ENCODE assay signal across 14 cellular contexts in the genomic region with DNA sequence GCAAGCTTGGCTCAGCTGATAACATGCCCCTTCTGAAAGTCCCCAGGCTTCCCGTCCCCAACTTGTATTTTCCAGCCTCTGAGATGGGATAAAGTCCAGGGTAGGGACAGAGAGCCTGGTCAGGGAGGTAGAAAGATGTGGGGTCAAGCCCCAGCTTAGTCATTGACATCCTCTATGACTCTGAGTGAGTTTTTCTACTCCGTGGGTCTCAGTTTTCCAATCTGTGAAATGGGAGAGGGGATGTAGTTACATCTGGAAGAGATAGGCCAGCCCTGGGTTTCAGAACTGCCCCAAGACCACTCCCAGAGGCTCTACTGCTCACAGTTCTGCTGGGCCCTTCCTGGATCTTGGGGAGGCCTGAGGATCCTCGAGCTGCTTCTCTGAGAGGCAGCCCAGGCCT. TPM values are rescaled to one million over a fixed set of nuclear protein-coding genes. Genes with fewer than 3 reads are reported as not detected.
DNase-seq lines count a peak whose midpoint lies in the region; ATAC-seq, FAIRE-seq and TF ChIP-seq lines count a peak whose summit lies in the region.
"Had no signal": no experiment of that assay in that cellular context is flagged by ENCODE, and none has a peak within 500 bp of the region (broad histone marks: within the 10 kb centered on the region; RNA-seq: fewer than 3 reads in every experiment).

No MANE protein-coding gene starts in this region.

- no peaks in the 10 kb centered on the region for H3K9me2 ChIP-seq in neural cell (ENCODE audit: insufficient read depth, low read length)

- H2AFZ ChIP-seq in IMR-90 (replicated peaks; ENCODE audit: low read length, poor library complexity), result no peak overlapping the region
- no peak overlapping the region for H2AFZ ChIP-seq in GM12878 (ENCODE audit: control insufficient read depth, low read depth, low read length)
- no peak overlapping the region for H2AFZ ChIP-seq in neural cell (ENCODE audit: low read depth, low read length)
- H2AFZ ChIP-seq in neuronal stem cell (ENCODE audit: low read length), result no peak overlapping the region
- H2AFZ ChIP-seq: GM23338 had no signal

- dilution Hi-C loops in IMR-90 (cut with HindIII; ENCODE audit: low sequenced_read_pairs, unreplicated experiment), result no loop called here

- H3K9ac ChIP-seq in IMR-90 (ENCODE audit: low read depth, low read length) (no peak overlapping the region), GM12878 (ENCODE audit: control insufficient read depth, insufficient read depth, low read length) (no peak overlapping the region), neural cell (ENCODE audit: low read length) (peak overlapping the region; percentile 26), neuronal stem cell (ENCODE audit: low read depth, low read length, poor library complexity) (no peak overlapping the region)

- H3F3A ChIP-seq in neural cell (ENCODE audit: insufficient read depth, low read length, poor library complexity, severe bottlenecking), result no peaks in the 10 kb centered on the region

- H3K14ac ChIP-seq in IMR-90 (replicated peaks; ENCODE audit: low read depth, low read length), result no peak overlapping the region
- no peak overlapping the region for H3K14ac ChIP-seq in neuronal stem cell (ENCODE audit: low read length)

- H2BK15ac ChIP-seq in IMR-90 (ENCODE audit: low read depth, low read length) (no peak overlapping the region), neuronal stem cell (ENCODE audit: low read length) (no peak overlapping the region)

- TF ChIP-seq EP300 in GM12878 (IDR thresholded peaks at IDR 0.05; ENCODE audit: borderline replicate concordance in 1 of 2, control insufficient read depth in 1 of 2, low read depth in 2 of 2, low read length in 2 of 2) (no peak), neural cell (conservative IDR thresholded peaks at IDR 0.05; ENCODE audit: poor library complexity, severe bottlenecking) (no peak)

- H3K18ac ChIP-seq in IMR-90 (ENCODE audit: low read depth, low read length), result no peak overlapping the region
- H3K18ac ChIP-seq in neuronal stem cell (ENCODE audit: low read length), result no peak overlapping the region

- H3K4ac ChIP-seq in IMR-90 (ENCODE audit: low read depth, low read length) (no peak overlapping the region), neuronal stem cell (ENCODE audit: low read length) (no peak overlapping the region)

- H3K4me2 ChIP-seq in IMR-90 (ENCODE audit: low read depth, low read length), result no peak overlapping the region
- no peak overlapping the region for H3K4me2 ChIP-seq in GM12878 (ENCODE audit: control insufficient read depth, insufficient read depth)
- peak overlapping the region; percentile 24 for H3K4me2 ChIP-seq in neural cell (ENCODE audit: low read length)
- no peak overlapping the region for H3K4me2 ChIP-seq in neuronal stem cell (ENCODE audit: insufficient read depth, low read length, poor library complexity, severe bottlenecking)
- H3K4me2 ChIP-seq: GM23338 had no signal

- no peak overlapping the region for H4K91ac ChIP-seq in IMR-90 (ENCODE audit: insufficient read depth, low read depth, low read length)
- H4K91ac ChIP-seq in neuronal stem cell (ENCODE audit: low read depth, low read length, poor library complexity), result no peak overlapping the region

- H3K23ac ChIP-seq in IMR-90 (ENCODE audit: low read depth, low read length), result no peak overlapping the region
- H3K23ac ChIP-seq in neuronal stem cell (ENCODE audit: low read depth, low read length, poor library complexity), result no peak overlapping the region

- H2AK9ac ChIP-seq in IMR-90 (replicated peaks; ENCODE audit: low read depth, low read length, poor library complexity), result no peak overlapping the region

- RAD21 ChIA-PET in GM12878 (lab: Charles Lee; ENCODE audit: unreplicated experiment), result interaction anchor here (0.9 kb wide), 1 partner anchor 70 kb away, joined by 3 read pairs; a partner anchor contains a TSS

- no peak overlapping the region for H3K27ac ChIP-seq in IMR-90 (ENCODE audit: insufficient read depth, low read length)
- H3K27ac ChIP-seq in GM12878 (ENCODE audit: control insufficient read depth, insufficient read depth), result no peak overlapping the region
- H3K27ac ChIP-seq in neural cell (ENCODE audit: low read length), result no peak overlapping the region
- H3K27ac ChIP-seq in neuronal stem cell (replicated peaks; ENCODE audit: low read length), result no peak overlapping the region

- no peak for FAIRE-seq in GM12878 (lab: Jason Lieb, UNC)
- FAIRE-seq: GM12891 had no signal

- H2BK120ac ChIP-seq in IMR-90 (ENCODE audit: low read depth, low read length) (no peak overlapping the region), neuronal stem cell (ENCODE audit: low read depth, low read length) (no peak overlapping the region)

- TF ChIP-seq POLR2A in IMR-90 (IDR thresholded peaks at IDR 0.05; ENCODE audit: low read depth, low read length) (no peak), GM12878 (IDR thresholded peaks at IDR 0.05; ENCODE audit: low read depth, low read length) (no peak)

- TF ChIP-seq CTCF in IMR-90 (conservative IDR thresholded peaks at IDR 0.05; ENCODE audit: low read depth, low read length) (no peak), GM12878 (IDR thresholded peaks at IDR 0.05 in 2 of 3, conservative IDR thresholded peaks at IDR 0.05 in 1 of 3; ENCODE audit: control insufficient read depth in 2 of 3, extremely low read depth in 1 of 3, insufficient read depth in 1 of 3, low read depth in 3 of 3, low read length in 3 of 3) (no peak), neural cell (IDR thresholded peaks at IDR 0.05; ENCODE audit: poor library complexity, severe bottlenecking) (no peak)

- H3K36me3 ChIP-seq in IMR-90 (ENCODE audit: control insufficient read depth, insufficient read depth, low read length) (no peaks in the 10 kb centered on the region), GM12878 (ENCODE audit: control insufficient read depth in 2 of 2, insufficient read depth in 2 of 2, low read length in 1 of 2) (no peaks in the 10 kb centered on the region), neural cell (ENCODE audit: insufficient read depth, low read length) (no peaks in the 10 kb centered on the region), neuronal stem cell (replicated peaks in 1 of 2; ENCODE audit: control insufficient read depth in 2 of 2, insufficient read depth in 2 of 2, low read length in 2 of 2) (peaks cover 0 to 21% of the 10 kb centered on the region in 2 donors)

- H2BK5ac ChIP-seq in IMR-90 (ENCODE audit: low read depth, low read length, poor library complexity, severe bottlenecking), result no peak overlapping the region
- no peak overlapping the region for H2BK5ac ChIP-seq in neuronal stem cell (ENCODE audit: low read length)

- BruUV-seq in IMR-90 (replicated peaks; lab: Mats Ljungman, UMichigan), result no TSS peak
- BruUV-seq in GM12878 (replicated peaks; lab: Mats Ljungman, UMichigan), result TSS peak; percentile 44

- no peaks in the 10 kb centered on the region for H3K27me3 ChIP-seq in IMR-90 (ENCODE audit: control insufficient read depth, insufficient read depth, low read length)
- no peaks in the 10 kb centered on the region for H3K27me3 ChIP-seq in GM12878 (replicated peaks in 1 of 2; ENCODE audit: control insufficient read depth in 2 of 2, insufficient read depth in 2 of 2, low read length in 1 of 2)
- peaks cover 11% of the 10 kb centered on the region for H3K27me3 ChIP-seq in neural cell (ENCODE audit: insufficient read depth, low read depth, low read length)
- H3K27me3 ChIP-seq in neuronal stem cell (ENCODE audit: control insufficient read depth in 3 of 3, insufficient read depth in 3 of 3, low read depth in 1 of 3, low read length in 3 of 3), result peaks cover 0 to 9% (median 3%) of the 10 kb centered on the region in 3 experiments

- WGBS in IMR-90 (ENCODE audit: extremely low coverage in 2 of 2, insufficient read length in 1 of 2), 2 experiments, result 100% methylated on average over 1 of the region's 3 CpGs; no CpG with 5 or more reads in 1 of the 2 experiments
- WGBS in GM12878 (ENCODE audit: insufficient coverage, insufficient replicate concordance, low lambda C conversion rate, missing lambda C conversion rate), result 78% methylated on average over 3 of the region's 3 CpGs
- no CpG with 5 or more reads among the region's 3 CpGs for WGBS in neuronal stem cell (ENCODE audit: extremely low coverage in 2 of 2, insufficient read length in 2 of 2, insufficient replicate concordance in 1 of 2), 2 donors

- H4K8ac ChIP-seq in IMR-90 (ENCODE audit: low read depth in 2 of 2, low read length in 2 of 2), result no peak overlapping the region
- no peak overlapping the region for H4K8ac ChIP-seq in neuronal stem cell (ENCODE audit: low read depth, low read length)

- CTCF ChIA-PET in IMR-90 (lab: Yijun Ruan, JAX), result no interaction called here
- CTCF ChIA-PET in GM12878 (lab: Yijun Ruan, JAX), result no interaction called here

- peaks cover 21% of the 10 kb centered on the region for H4K20me1 ChIP-seq in IMR-90 (ENCODE audit: insufficient read depth, low read length)
- no peaks in the 10 kb centered on the region for H4K20me1 ChIP-seq in GM12878 (ENCODE audit: control insufficient read depth, insufficient read depth)
- peaks cover 4% of the 10 kb centered on the region for H4K20me1 ChIP-seq in neural cell (ENCODE audit: insufficient read depth)

- intact Hi-C loops in IMR-90 (cut with micrococcal nuclease), result no loop called here
- intact Hi-C loops in GM12878 (cut with micrococcal nuclease; ENCODE audit: unreplicated experiment), result no loop called here

- DNase-seq in IMR-90 (no peak), GM12878 (ENCODE audit: low read depth, low spot score) (no peak), T1000 (lab: John Stamatoyannopoulos, UW) (no peak), neuronal stem cell (ENCODE audit: low spot score) (no peak)
- DNase-seq: Calu3; CD4-positive, alpha-beta T cell; DMS79; H9 had no signal

- TF ChIP-seq RAD21 in IMR-90 (IDR thresholded peaks at IDR 0.05; ENCODE audit: low read length) (no peak), GM12878 (IDR thresholded peaks at IDR 0.05; ENCODE audit: insufficient read depth, low read depth, low read length) (no peak), neural cell (conservative IDR thresholded peaks at IDR 0.05) (no peak)

- in situ Hi-C loops in IMR-90 (cut with MboI; ENCODE audit: low sequenced_read_pairs) (no loop called here), GM12878 (cut with MboI) (no loop called here)

- H3K79me1 ChIP-seq in IMR-90 (ENCODE audit: low read depth in 1 of 2, low read length in 2 of 2) (peaks cover 4 to 35% of the 10 kb centered on the region in 2 experiments), neuronal stem cell (ENCODE audit: low read depth, low read length) (peaks cover 3% of the 10 kb centered on the region)

- H3K9me3 ChIP-seq in IMR-90 (ENCODE audit: control insufficient read depth, insufficient read depth, low read length) (no peaks in the 10 kb centered on the region), GM12878 (replicated peaks; ENCODE audit: control insufficient read depth, insufficient read depth, low read length) (no peaks in the 10 kb centered on the region), neural cell (ENCODE audit: low read length) (no peaks in the 10 kb centered on the region), neuronal stem cell (replicated peaks in 1 of 2; ENCODE audit: control insufficient read depth in 2 of 2, insufficient read depth in 1 of 2, low read depth in 1 of 2, low read length in 2 of 2) (no peaks in the 10 kb centered on the region)

- H3K4me3 ChIP-seq in IMR-90 (ENCODE audit: insufficient read depth, low read depth, low read length) (no peak overlapping the region), GM12878 (no peak overlapping the region), neural cell (ENCODE audit: low read length) (peak overlapping the region; percentile 39), neuronal stem cell (ENCODE audit: low read length in 2 of 2) (no peak overlapping the region)
- H3K4me3 ChIP-seq: GM23338 had no signal

- SMC1A ChIA-PET in GM12878 (lab: Charles Lee; ENCODE audit: uncharacterized antibody, unreplicated experiment), result interaction anchor here (1.7 kb wide), 1 partner anchor 260 kb away, joined by 4 read pairs; no protein-coding TSS in a partner anchor

- no peak overlapping the region for H4K5ac ChIP-seq in IMR-90 (ENCODE audit: low read depth, low read length)

- H3K9me1 ChIP-seq in IMR-90 (ENCODE audit: insufficient read depth, low read length), result peaks cover 17% of the 10 kb centered on the region

- H2BK12ac ChIP-seq in neuronal stem cell (ENCODE audit: low read length), result no peak overlapping the region

- no peak overlapping the region for H2AK5ac ChIP-seq in IMR-90 (ENCODE audit: low read depth, low read length)
- no peak overlapping the region for H2AK5ac ChIP-seq in neuronal stem cell (ENCODE audit: low read depth, low read length)

- peaks cover 3% of the 10 kb centered on the region; the same call in 1 of the 2 replicates for H3K4me1 ChIP-seq in IMR-90 (ENCODE audit: control insufficient read depth, insufficient read depth, low read length)
- H3K4me1 ChIP-seq in GM12878 (ENCODE audit: control insufficient read depth, insufficient read depth, low read length), result peaks cover 12% of the 10 kb centered on the region
- peaks cover 12 to 13% of the 10 kb centered on the region in 2 donors for H3K4me1 ChIP-seq in neuronal stem cell (ENCODE audit: control insufficient read depth in 2 of 2, insufficient read depth in 1 of 2, low read depth in 1 of 2, low read length in 2 of 2)

- no peak overlapping the region for H2BK20ac ChIP-seq in IMR-90 (ENCODE audit: low read depth, low read length)

- POLR2A ChIA-PET in IMR-90 (lab: Charles Lee; ENCODE audit: unreplicated experiment), result no interaction called here
- POLR2A ChIA-PET in GM12878 (lab: Charles Lee), result no interaction called here

- no peak for ATAC-seq in IMR-90 (ENCODE audit: low read depth)
- ATAC-seq in GM12878, result no peak
- ATAC-seq: GM23338 had no signal

- H3K79me2 ChIP-seq in GM12878 (ENCODE audit: control insufficient read depth, insufficient read depth, low read length) (no peaks in the 10 kb centered on the region; the same call in 1 of the 2 replicates), neural cell (replicated peaks; ENCODE audit: insufficient read depth, low read length) (peaks cover 41% of the 10 kb centered on the region)

- H3K56ac ChIP-seq in IMR-90 (ENCODE audit: extremely low read depth, insufficient read depth, low read length), result no peak overlapping the region

RNA-seq across cellular contexts. Expression of a gene that starts 3.1 kb away (rescaled TPM):
- total RNA-seq in IMR-90 (2012; rRNA removed) (2.5 and 3.0 TPM in 2 replicates), GM12878 (2014; rRNA removed) (8.3 and 10.1 TPM in 2 replicates), GM12878 (2014; rRNA removed; fragmentation: Illumina TruSeq; extraction: Trizol) (4.7 and 5.8 TPM in 2 replicates), GM12878 (2021) (14.2 and 16.3 TPM in 2 replicates)
- polyA plus RNA-seq in IMR-90 (2012; rRNA removed) (4.7 and 5.1 TPM in 2 replicates), GM12878 (2011; rRNA removed) (0.59 and 1.7 TPM in 2 replicates), GM12878 (2014; fragmentation: Illumina TruSeq; extraction: Trizol) (3.4 and 5.5 TPM in 2 replicates), GM12878 (2014; fragmentation: Nextera tagmentation; extraction: Ambion mirVana) (under 1 TPM; 0.52 to 0.60 TPM), GM12878 (2014; rRNA removed) (7.6 and 9.4 TPM in 2 replicates), GM12878 (2016; fragmentation: Nextera tagmentation; extraction: Ambion mirVana) (1 to 10 TPM in 1 of 2 experiments, under 1 TPM in 1; 0.74 to 3.5 TPM), neural cell (32.3 and 42.8 TPM in 2 replicates)
- polyA plus RNA-seq in IMR-90 (2012; cell fraction: cytosol; rRNA removed), result 3.6 TPM in 2 replicates
- 1.4 and 2.5 TPM in 2 replicates for polyA plus RNA-seq in IMR-90 (2012; cell fraction: nucleus; rRNA removed; ENCODE audit: low replicate concordance)
- 1.5 and 2.3 TPM in 2 replicates for total RNA-seq in GM12878 (2013; cell fraction: nucleolus; rRNA removed)
- polyA plus RNA-seq in GM12878 (2011; ENCODE audit: low read depth), result 1.1 TPM
- polyA plus RNA-seq in GM12878 (2011; cell fraction: cytosol; rRNA removed), result 1.4 and 1.8 TPM in 2 replicates
- 1.5 and 2.2 TPM in 2 replicates for polyA plus RNA-seq in GM12878 (2011; cell fraction: nucleus; rRNA removed)
- polyA plus RNA-seq in GM12878 (2012), result 1.4 and 1.8 TPM in 2 replicates
- 1.3 and 2.1 TPM in 2 replicates for polyA minus RNA-seq in GM12878 (2011; rRNA and poly(A)+ RNA removed)
- polyA minus RNA-seq in GM12878 (2011; cell fraction: cytosol; rRNA and poly(A)+ RNA removed), result 1.6 TPM in 2 replicates
- polyA minus RNA-seq in GM12878 (2011; cell fraction: nucleus; rRNA and poly(A)+ RNA removed), result 0.48 and 1.6 TPM in 2 replicates
- polyA minus RNA-seq in neural cell, result 87.6 and 94.2 TPM in 2 replicates
- polyA plus RNA-seq in neuronal stem cell (2013, experiment 1 of 2), result 2.5 TPM
- polyA plus RNA-seq in neuronal stem cell (2013, experiment 2 of 2), result 2.3 TPM

RNA-seq across cellular contexts. Expression of a gene that starts 23.5 kb away (rescaled TPM):
- total RNA-seq in IMR-90 (2012; rRNA removed) (not detected in 2 replicates), GM12878 (2014; rRNA removed) (not detected in 2 replicates), GM12878 (2014; rRNA removed; fragmentation: Illumina TruSeq; extraction: Trizol) (not detected in 2 replicates), GM12878 (2021) (not detected in 2 replicates)
- polyA plus RNA-seq in IMR-90 (2012; rRNA removed) (0.40 and 0.41 TPM in 2 replicates), GM12878 (2011; rRNA removed) (0.75 and 1.1 TPM in 2 replicates), GM12878 (2014; fragmentation: Illumina TruSeq; extraction: Trizol) (not detected in 2 replicates), GM12878 (2014; fragmentation: Nextera tagmentation; extraction: Ambion mirVana) (not detected), GM12878 (2014; rRNA removed) (not detected in 2 replicates), GM12878 (2016; fragmentation: Nextera tagmentation; extraction: Ambion mirVana) (not detected), neural cell (10.1 and 12.5 TPM in 2 replicates)
- polyA plus RNA-seq in IMR-90 (2012; cell fraction: cytosol; rRNA removed), result 0.52 and 0.58 TPM in 2 replicates
- 0.51 and 0.54 TPM in 2 replicates for polyA plus RNA-seq in IMR-90 (2012; cell fraction: nucleus; rRNA removed; ENCODE audit: low replicate concordance)
- total RNA-seq in GM12878 (2013; cell fraction: nucleolus; rRNA removed), result 0.59 and 0.81 TPM in 2 replicates
- polyA plus RNA-seq in GM12878 (2011; ENCODE audit: low read depth), result not detected
- 0.90 and 1.9 TPM in 2 replicates for polyA plus RNA-seq in GM12878 (2011; cell fraction: cytosol; rRNA removed)
- polyA plus RNA-seq in GM12878 (2011; cell fraction: nucleus; rRNA removed), result 1.1 and 1.5 TPM in 2 replicates
- 0.31 and 0.32 TPM in 2 replicates for polyA plus RNA-seq in GM12878 (2012)
- 0.67 TPM in 1 of 2 replicates, not detected in the other for polyA minus RNA-seq in GM12878 (2011; rRNA and poly(A)+ RNA removed)
- polyA minus RNA-seq in GM12878 (2011; cell fraction: cytosol; rRNA and poly(A)+ RNA removed), result not detected in 2 replicates
- 0.36 TPM in 1 of 2 replicates, not detected in the other for polyA minus RNA-seq in GM12878 (2011; cell fraction: nucleus; rRNA and poly(A)+ RNA removed)
- polyA minus RNA-seq in neural cell, result 7.3 and 8.1 TPM in 2 replicates
- 0.26 TPM for polyA plus RNA-seq in neuronal stem cell (2013, experiment 1 of 2)
- polyA plus RNA-seq in neuronal stem cell (2013, experiment 2 of 2), result 0.39 TPM
- total RNA-seq: A673; Calu3; CD4-positive, alpha-beta T cell had no signal
- polyA plus RNA-seq: BJ had no signal

RNA-seq across cellular contexts. Expression of a gene that starts 23.6 kb away (rescaled TPM):
- total RNA-seq in IMR-90 (2012; rRNA removed) (not detected in 2 replicates), GM12878 (2014; rRNA removed) (not detected in 2 replicates), GM12878 (2014; rRNA removed; fragmentation: Illumina TruSeq; extraction: Trizol) (not detected in 2 replicates), GM12878 (2021) (not detected in 2 replicates)
- polyA plus RNA-seq in IMR-90 (2012; rRNA removed) (not detected in 2 replicates), GM12878 (2011; rRNA removed) (not detected in 2 replicates), GM12878 (2014; fragmentation: Illumina TruSeq; extraction: Trizol) (not detected in 2 replicates), GM12878 (2014; fragmentation: Nextera tagmentation; extraction: Ambion mirVana) (not detected), GM12878 (2014; rRNA removed) (not detected in 2 replicates), GM12878 (2016; fragmentation: Nextera tagmentation; extraction: Ambion mirVana) (not detected), neural cell (0.82 TPM in 1 of 2 replicates, not detected in the other)
- polyA plus RNA-seq in IMR-90 (2012; cell fraction: cytosol; rRNA removed), result not detected in 2 replicates
- not detected in 2 replicates for polyA plus RNA-seq in IMR-90 (2012; cell fraction: nucleus; rRNA removed; ENCODE audit: low replicate concordance)
- total RNA-seq in GM12878 (2013; cell fraction: nucleolus; rRNA removed), result not detected in 2 replicates
- not detected for polyA plus RNA-seq in GM12878 (2011; ENCODE audit: low read depth)
- polyA plus RNA-seq in GM12878 (2011; cell fraction: cytosol; rRNA removed), result not detected in 2 replicates
- not detected in 2 replicates for polyA plus RNA-seq in GM12878 (2011; cell fraction: nucleus; rRNA removed)
- polyA plus RNA-seq in GM12878 (2012), result not detected in 2 replicates
- not detected in 2 replicates for polyA minus RNA-seq in GM12878 (2011; rRNA and poly(A)+ RNA removed)
- not detected in 2 replicates for polyA minus RNA-seq in GM12878 (2011; cell fraction: cytosol; rRNA and poly(A)+ RNA removed)
- not detected in 2 replicates for polyA minus RNA-seq in GM12878 (2011; cell fraction: nucleus; rRNA and poly(A)+ RNA removed)
- polyA minus RNA-seq in neural cell, result 1.5 TPM in 1 of 2 replicates, not detected in the other
- 0.01 TPM for polyA plus RNA-seq in neuronal stem cell (2013, experiment 1 of 2)
- 0.03 TPM for polyA plus RNA-seq in neuronal stem cell (2013, experiment 2 of 2)
- total RNA-seq: A673; Calu3; CD4-positive, alpha-beta T cell; G401 had no signal
- polyA plus RNA-seq: BJ, GM23338 had no signal

RNA-seq across cellular contexts. Expression of a gene that starts 40.4 kb away (rescaled TPM):
- 34.2 and 35.3 TPM in 2 replicates for total RNA-seq in IMR-90 (2012; rRNA removed)
- polyA plus RNA-seq in IMR-90 (2012; rRNA removed), result 40.9 and 41.6 TPM in 2 replicates
- polyA plus RNA-seq in IMR-90 (2012; cell fraction: cytosol; rRNA removed), result 40.1 and 58.5 TPM in 2 replicates
- polyA plus RNA-seq in IMR-90 (2012; cell fraction: nucleus; rRNA removed; ENCODE audit: low replicate concordance), result 74.1 and 106 TPM in 2 replicates
- total RNA-seq in GM12878 (2013; cell fraction: nucleolus; rRNA removed), result 10.8 and 11.2 TPM in 2 replicates
- 6.7 and 7.3 TPM in 2 replicates for total RNA-seq in GM12878 (2014; rRNA removed)
- total RNA-seq in GM12878 (2014; rRNA removed; fragmentation: Illumina TruSeq; extraction: Trizol), result 10.6 and 11.4 TPM in 2 replicates
- total RNA-seq in GM12878 (2021), result 15.6 and 16.3 TPM in 2 replicates
- polyA plus RNA-seq in GM12878 (2011; ENCODE audit: low read depth), result 3.7 TPM
- polyA plus RNA-seq in GM12878 (2011; rRNA removed), result 9.2 and 14.0 TPM in 2 replicates
- 16.6 and 22.4 TPM in 2 replicates for polyA plus RNA-seq in GM12878 (2011; cell fraction: cytosol; rRNA removed)
- polyA plus RNA-seq in GM12878 (2011; cell fraction: nucleus; rRNA removed), result 37.7 and 40.2 TPM in 2 replicates
- polyA plus RNA-seq in GM12878 (2012), result 7.5 and 9.1 TPM in 2 replicates
- 7.6 and 11.8 TPM in 2 replicates for polyA plus RNA-seq in GM12878 (2014; fragmentation: Illumina TruSeq; extraction: Trizol)
- polyA plus RNA-seq in GM12878 (2014; fragmentation: Nextera tagmentation; extraction: Ambion mirVana), result 1 to 10 TPM in 1 of 2 experiments, under 1 TPM in 1; 0.24 to 1.2 TPM
- 14.3 and 17.1 TPM in 2 replicates for polyA plus RNA-seq in GM12878 (2014; rRNA removed)
- 1 to 10 TPM; 8.9 to 9.5 TPM for polyA plus RNA-seq in GM12878 (2016; fragmentation: Nextera tagmentation; extraction: Ambion mirVana)
- polyA minus RNA-seq in GM12878 (2011; rRNA and poly(A)+ RNA removed), result 11.1 and 19.0 TPM in 2 replicates
- 3.1 and 6.2 TPM in 2 replicates for polyA minus RNA-seq in GM12878 (2011; cell fraction: cytosol; rRNA and poly(A)+ RNA removed)
- 5.7 and 10.0 TPM in 2 replicates for polyA minus RNA-seq in GM12878 (2011; cell fraction: nucleus; rRNA and poly(A)+ RNA removed)
- polyA plus RNA-seq in neural cell, result 66.1 and 66.4 TPM in 2 replicates
- 48.5 and 48.7 TPM in 2 replicates for polyA minus RNA-seq in neural cell
- 24.8 TPM for polyA plus RNA-seq in neuronal stem cell (2013, experiment 1 of 2)
- polyA plus RNA-seq in neuronal stem cell (2013, experiment 2 of 2), result 23.4 TPM

RNA-seq across cellular contexts. Expression of a gene that starts 57.7 kb away (rescaled TPM):
- total RNA-seq in IMR-90 (2012; rRNA removed), result not detected in 2 replicates
- not detected in 2 replicates for polyA plus RNA-seq in IMR-90 (2012; rRNA removed)
- not detected in 2 replicates for polyA plus RNA-seq in IMR-90 (2012; cell fraction: cytosol; rRNA removed)
- 0.07 TPM in 2 replicates for polyA plus RNA-seq in IMR-90 (2012; cell fraction: nucleus; rRNA removed; ENCODE audit: low replicate concordance)
- total RNA-seq in GM12878 (2013; cell fraction: nucleolus; rRNA removed), result 0.15 TPM in 1 of 2 replicates, not detected in the other
- total RNA-seq in GM12878 (2014; rRNA removed), result 0.06 TPM in 1 of 2 replicates, not detected in the other
- total RNA-seq in GM12878 (2014; rRNA removed; fragmentation: Illumina TruSeq; extraction: Trizol), result 0.04 TPM in 1 of 2 replicates, not detected in the other
- total RNA-seq in GM12878 (2021), result 0.21 and 0.46 TPM in 2 replicates
- polyA plus RNA-seq in GM12878 (2011; ENCODE audit: low read depth), result not detected
- 0.03 and 0.10 TPM in 2 replicates for polyA plus RNA-seq in GM12878 (2011; rRNA removed)
- 0.01 and 0.02 TPM in 2 replicates for polyA plus RNA-seq in GM12878 (2011; cell fraction: cytosol; rRNA removed)
- polyA plus RNA-seq in GM12878 (2011; cell fraction: nucleus; rRNA removed), result 0.06 and 0.40 TPM in 2 replicates
- polyA plus RNA-seq in GM12878 (2012), result 0.15 TPM in 1 of 2 replicates, not detected in the other
- not detected in 2 replicates for polyA plus RNA-seq in GM12878 (2014; fragmentation: Illumina TruSeq; extraction: Trizol)
- polyA plus RNA-seq in GM12878 (2014; fragmentation: Nextera tagmentation; extraction: Ambion mirVana), result not detected
- polyA plus RNA-seq in GM12878 (2014; rRNA removed), result not detected in 2 replicates
- polyA plus RNA-seq in GM12878 (2016; fragmentation: Nextera tagmentation; extraction: Ambion mirVana), result under 1 TPM in 1 of 2 experiments, not detected in 1; 0.19 TPM
- polyA minus RNA-seq in GM12878 (2011; rRNA and poly(A)+ RNA removed), result not detected in 2 replicates
- 0.94 TPM in 1 of 2 replicates, not detected in the other for polyA minus RNA-seq in GM12878 (2011; cell fraction: cytosol; rRNA and poly(A)+ RNA removed)
- polyA minus RNA-seq in GM12878 (2011; cell fraction: nucleus; rRNA and poly(A)+ RNA removed), result 0.12 TPM in 1 of 2 replicates, not detected in the other
- 0.38 and 1.0 TPM in 2 replicates for polyA plus RNA-seq in neural cell
- polyA minus RNA-seq in neural cell, result 0.49 and 0.93 TPM in 2 replicates
- 0.01 TPM for polyA plus RNA-seq in neuronal stem cell (2013, experiment 1 of 2)
- 0.01 TPM for polyA plus RNA-seq in neuronal stem cell (2013, experiment 2 of 2)
- total RNA-seq: A673, G401, GM23338 had no signal
- polyA plus RNA-seq: BJ, GM23338 had no signal
